Comparison of ENCODE assay signal across 9 cellular contexts in genomic region chr10:127118024-127118423, GRCh38.
"Had no signal": no experiment of that assay in that cellular context is flagged by ENCODE, and none has a peak within 500 bp of the region (broad histone marks: within the 10 kb centered on the region; RNA-seq: fewer than 3 reads in every experiment).

No MANE protein-coding gene starts in this region.

- H3K9me3 ChIP-seq: HAP-1 had no signal

- H3K9me3 Mint-ChIP-seq: HFFc6 had no signal

- H3K27ac Mint-ChIP-seq: HFFc6 had no signal

- H3K4me3 Mint-ChIP-seq: HFFc6 had no signal

- H3K4me3 ChIP-seq: GM23248, HAP-1 had no signal

- H3K36me3 ChIP-seq: HAP-1 had no signal

- H3K4me1 ChIP-seq: HAP-1 had no signal

- DNase-seq: GM23248, GOT3, H7, HFFc6, IMR-90, KG1 had no signal

- H3K9ac ChIP-seq: GM23248 had no signal

- H3K27ac ChIP-seq: GM23248, HL-60 had no signal

- H2AFZ ChIP-seq: GM23248 had no signal

- ATAC-seq: HCT116 had no signal
